ENCODE assay signal across 25 cellular contexts in genomic region chr7:103967401-103967800, GRCh38. TPM values are rescaled to one million over a fixed set of nuclear protein-coding genes. Genes with fewer than 3 reads are reported as not detected.
DNase-seq lines count a peak whose midpoint lies in the region; ATAC-seq, FAIRE-seq and TF ChIP-seq lines count a peak whose summit lies in the region.
"Had no signal": no experiment of that assay in that cellular context is flagged by ENCODE, and none has a peak within 500 bp of the region (broad histone marks: within the 10 kb centered on the region; RNA-seq: fewer than 3 reads in every experiment).

No MANE protein-coding gene starts in this region.

- H3K36me3 ChIP-seq in K562 (ENCODE audit: control insufficient read depth, insufficient read depth, low read length) (0 out of 3 replicates have a peak, but pooled peaks cover 6% of the 10 kb centered on the region), mammary epithelial cell (ENCODE audit: insufficient read depth, low read length) (no peaks in the 10 kb centered on the region), adrenal gland (replicated peaks in 1 of 2) (no peaks in the 10 kb centered on the region)
- H3K36me3 ChIP-seq: BLaER1 had no signal

- peaks cover 0 to 9% of the 10 kb centered on the region in 2 experiments; a peak in 3 of 5 replicates for H3K4me1 ChIP-seq in K562 (replicated peaks in 1 of 2; ENCODE audit: control insufficient read depth in 2 of 2, insufficient read depth in 2 of 2, low read length in 2 of 2)
- H3K4me1 ChIP-seq in mammary epithelial cell (ENCODE audit: insufficient read depth, low read length): no peaks in the 10 kb centered on the region
- H3K4me1 ChIP-seq in adrenal gland (replicated peaks in 1 of 2): no peaks in the 10 kb centered on the region
- H3K4me1 ChIP-seq: BLaER1 had no signal

- no peaks in the 10 kb centered on the region for H3K27me3 Mint-ChIP-seq in activated naive CD4-positive, alpha-beta T cell treated with anti-CD3 and anti-CD28 coated beads, Interleukin-2, amount 10 ng/mL, durations not matched to agents 7 days and 5 days
- H3K27me3 Mint-ChIP-seq in nephron progenitor cell (ENCODE audit: low read depth, poor library complexity): peaks cover 7% of the 10 kb centered on the region

- H3K36me3 Mint-ChIP-seq in activated naive CD4-positive, alpha-beta T cell treated with anti-CD3 and anti-CD28 coated beads, Interleukin-2, amount 10 ng/mL, durations not matched to agents 7 days and 5 days: no peaks in the 10 kb centered on the region
- no peaks in the 10 kb centered on the region for H3K36me3 Mint-ChIP-seq in nephron progenitor cell (ENCODE audit: low read depth)
- H3K36me3 Mint-ChIP-seq: CD4-positive, CD25-positive, alpha-beta regulatory T cell had no signal

- H3K4me2 ChIP-seq in K562 (ENCODE audit: insufficient read depth, low read length) (no peak overlapping the region), mammary epithelial cell (ENCODE audit: insufficient read depth, low read depth, low read length) (no peak overlapping the region)
- H3K4me2 ChIP-seq: BLaER1 had no signal

- no peaks in the 10 kb centered on the region for H3K27me3 ChIP-seq in K562 (ENCODE audit: control insufficient read depth in 2 of 2, insufficient read depth in 2 of 2, low read length in 2 of 2)
- no peaks in the 10 kb centered on the region for H3K27me3 ChIP-seq in mammary epithelial cell (ENCODE audit: insufficient read depth, low read length)
- no peaks in the 10 kb centered on the region for H3K27me3 ChIP-seq in adrenal gland
- H3K27me3 ChIP-seq: BLaER1 had no signal

- H4K20me1 ChIP-seq in K562 (replicated peaks; ENCODE audit: control insufficient read depth, insufficient read depth, low read length) (no peaks in the 10 kb centered on the region), mammary epithelial cell (ENCODE audit: insufficient read depth, low read length) (no peaks in the 10 kb centered on the region)
- H4K20me1 ChIP-seq: BLaER1 had no signal

- H2AFZ ChIP-seq in K562 (ENCODE audit: low read depth, low read length): no peak overlapping the region
- H2AFZ ChIP-seq in mammary epithelial cell (ENCODE audit: low read depth, low read length): no peak overlapping the region

- TF ChIP-seq POLR2A in K562 (conservative IDR thresholded peaks at IDR 0.05): no peak
- no peak for TF ChIP-seq POLR2A in adrenal gland (IDR thresholded peaks at IDR 0.05)

- no peak overlapping the region for H3K4me3 ChIP-seq in K562
- H3K4me3 ChIP-seq in mammary epithelial cell (replicated peaks in 1 of 3; ENCODE audit: insufficient read depth in 1 of 3, low read depth in 2 of 3, low read length in 3 of 3): no peak overlapping the region
- H3K4me3 ChIP-seq in adrenal gland: no peak overlapping the region
- H3K4me3 ChIP-seq: BLaER1 had no signal

- peak overlapping the region; percentile 15 for H3K27ac Mint-ChIP-seq in activated naive CD4-positive, alpha-beta T cell treated with anti-CD3 and anti-CD28 coated beads, Interleukin-2, amount 10 ng/mL, durations not matched to agents 7 days and 5 days
- peak overlapping the region; percentile 24 for H3K27ac Mint-ChIP-seq in nephron progenitor cell
- H3K27ac Mint-ChIP-seq: CD4-positive, CD25-positive, alpha-beta regulatory T cell had no signal

- CTCF ChIA-PET in activated naive CD4-positive, alpha-beta T cell treated with anti-CD3 and anti-CD28 coated beads, Interleukin-2, amount 10 ng/mL, durations not matched to agents 7 days and 5 days (lab: Charles Lee): no interaction called here
- CTCF ChIA-PET in K562 (lab: Yijun Ruan, JAX; ENCODE audit: low intra/inter-chr PET ratio) (no interaction called here), mammary epithelial cell (lab: Charles Lee; ENCODE audit: low non-redundant PET) (no interaction called here)

- H3K9ac ChIP-seq in K562 (ENCODE audit: insufficient read depth in 1 of 2, low read depth in 2 of 2, low read length in 2 of 2) (no peak overlapping the region), mammary epithelial cell (ENCODE audit: insufficient read depth, low read length) (no peak overlapping the region)
- H3K9ac ChIP-seq: BLaER1 had no signal

- H3K4me3 Mint-ChIP-seq in activated naive CD4-positive, alpha-beta T cell treated with anti-CD3 and anti-CD28 coated beads, Interleukin-2, amount 10 ng/mL, durations not matched to agents 7 days and 5 days: no peak overlapping the region
- H3K4me3 Mint-ChIP-seq in nephron progenitor cell: no peak overlapping the region
- H3K4me3 Mint-ChIP-seq: CD4-positive, CD25-positive, alpha-beta regulatory T cell had no signal

- no peaks in the 10 kb centered on the region for H3K9me3 ChIP-seq in K562 (replicated peaks; ENCODE audit: control insufficient read depth, insufficient read depth, low read depth, low read length)
- no peaks in the 10 kb centered on the region for H3K9me3 ChIP-seq in mammary epithelial cell (replicated peaks; ENCODE audit: insufficient read depth, low read length)
- no peaks in the 10 kb centered on the region for H3K9me3 ChIP-seq in adrenal gland (replicated peaks in 1 of 3)
- H3K9me3 ChIP-seq: BLaER1 had no signal

- H3K9me3 Mint-ChIP-seq in activated naive CD4-positive, alpha-beta T cell treated with anti-CD3 and anti-CD28 coated beads, Interleukin-2, amount 10 ng/mL, durations not matched to agents 7 days and 5 days: no peaks in the 10 kb centered on the region
- no peaks in the 10 kb centered on the region for H3K9me3 Mint-ChIP-seq in nephron progenitor cell

- TF ChIP-seq RAD21 in K562 (CRISPR knock-in tag; conservative IDR thresholded peaks at IDR 0.05 in 1 of 2, IDR thresholded peaks at IDR 0.05 in 1 of 2): no peak

- ATAC-seq in K562 (peak; percentile 33), HG03565 (IDR thresholded peaks at IDR 0.05; ENCODE audit: unreplicated experiment) (no peak)
- ATAC-seq: Panc1 had no signal

- POLR2A ChIA-PET in K562 (lab: Yijun Ruan, JAX): interaction anchor here (0.6 to 1.3 kb wide), 2 partner anchors 9 to 10 kb away, joined by 3 read pairs; no protein-coding TSS in a partner anchor

- in situ Hi-C loops in K562 (cut with MboI) (no loop called here), mammary epithelial cell (cut with MboI; ENCODE audit: low sequenced_read_pairs in 2 of 2) (no loop called here)

- no peaks in the 10 kb centered on the region for H3K4me1 Mint-ChIP-seq in activated naive CD4-positive, alpha-beta T cell treated with anti-CD3 and anti-CD28 coated beads, Interleukin-2, amount 10 ng/mL, durations not matched to agents 7 days and 5 days
- H3K4me1 Mint-ChIP-seq in nephron progenitor cell: no peaks in the 10 kb centered on the region
- H3K4me1 Mint-ChIP-seq: CD4-positive, CD25-positive, alpha-beta regulatory T cell had no signal

- H3K27ac ChIP-seq in K562 (ENCODE audit: extremely low read depth, low read depth, low read length): no peak overlapping the region
- H3K27ac ChIP-seq in mammary epithelial cell (ENCODE audit: insufficient read depth, low read depth, low read length): no peak overlapping the region
- no peak overlapping the region for H3K27ac ChIP-seq in adrenal gland
- H3K27ac ChIP-seq: BLaER1, RWPE1 had no signal

- intact Hi-C loops in K562 (cut with micrococcal nuclease): no loop called here
- intact Hi-C loops in mammary epithelial cell (cut with micrococcal nuclease): no loop called here
- intact Hi-C loops in adrenal gland (cut with DNase I): no loop called here

- H3K79me2 ChIP-seq in K562 (ENCODE audit: control insufficient read depth, insufficient read depth, low read length): no peaks in the 10 kb centered on the region; the same call in 2 of the 3 replicates
- no peaks in the 10 kb centered on the region for H3K79me2 ChIP-seq in mammary epithelial cell (ENCODE audit: insufficient read depth, low read length)

- FAIRE-seq in K562 (lab: Jason Lieb, UNC): no peak
- FAIRE-seq: GM18507, H54 had no signal

- no TSS peak for BruUV-seq in K562 (replicated peaks; lab: Mats Ljungman, UMichigan)
- BruUV-seq in mammary epithelial cell (replicated peaks; lab: Mats Ljungman, UMichigan): no TSS peak

- no peaks in the 10 kb centered on the region for H3K9me1 ChIP-seq in K562 (ENCODE audit: control insufficient read depth, insufficient read depth, low read length)

- no peak for DNase-seq in activated naive CD4-positive, alpha-beta T cell treated with anti-CD3 and anti-CD28 coated beads, Interleukin-2, amount 10 ng/mL, durations not matched to agents 7 days and 5 days
- no peak for DNase-seq in activated naive CD4-positive, alpha-beta T cell (lab: John Stamatoyannopoulos, UW)
- DNase-seq in NCI-H146 treated with DMSO at 0.1 percent for 48 hours (lab: John Stamatoyannopoulos, UW; ENCODE audit: unreplicated experiment) (peak; percentile 79), K562 (ENCODE audit: extremely low read depth in 1 of 4, low spot score in 3 of 4) (no peak), nephron progenitor cell (no peak), mammary epithelial cell (no peak), adrenal gland (no peak)
- DNase-seq: CD4-positive, CD25-positive, alpha-beta regulatory T cell; DMS53; Karpas-422; NCI-H1092 treated with DMSO at 0.1 percent for 48 hours; NCI-H1694; NCI-H2029 treated with DMSO at 0.1 percent for 48 hours; NCI-H2171; NCI-H226; NCI-H524 treated with DMSO at 0.1 percent for 48 hours; SHP77; T-helper 1 cell had no signal

- dilution Hi-C loops in mammary epithelial cell (cut with HindIII; ENCODE audit: low sequenced_read_pairs): no loop called here

- no peak for TF ChIP-seq CTCF in K562 (IDR thresholded peaks at IDR 0.05 in 2 of 3, conservative IDR thresholded peaks at IDR 0.05 in 1 of 3; ENCODE audit: insufficient read depth in 2 of 3, low read depth in 1 of 3, low read length in 3 of 3)
- TF ChIP-seq CTCF in nephron progenitor cell (IDR thresholded peaks at IDR 0.05): no peak
- no peak for TF ChIP-seq CTCF in mammary epithelial cell (conservative IDR thresholded peaks at IDR 0.05 in 1 of 2, IDR thresholded peaks at IDR 0.05 in 1 of 2; ENCODE audit: extremely low read depth in 1 of 2, insufficient read depth in 1 of 2, low read depth in 1 of 2, low read length in 2 of 2)
- no peak for TF ChIP-seq CTCF in adrenal gland (IDR thresholded peaks at IDR 0.05)

- TF ChIP-seq EP300 in K562 (IDR thresholded peaks at IDR 0.05; ENCODE audit: low read length): no peak

RNA-seq across cellular contexts. Expression of gene RELN, which starts 22.1 kb away (rescaled TPM):
- 72.2 and 98.2 TPM in 2 replicates for total RNA-seq in K562 (2011; cell fraction: chromatin; rRNA removed; ENCODE audit: low replicate concordance)
- 75.9 and 76.6 TPM in 2 replicates for total RNA-seq in K562 (2011; cell fraction: nucleolus; rRNA removed)
- 90.5 and 107 TPM in 2 replicates for total RNA-seq in K562 (2011; cell fraction: nucleoplasm; rRNA removed)
- total RNA-seq in K562 (2014; rRNA removed) (18.1 and 22.3 TPM in 2 replicates), K562 (2014; rRNA removed; fragmentation: Illumina TruSeq; extraction: Trizol) (21.5 and 22.2 TPM in 2 replicates), K562 (2015; rRNA removed; fragmentation: Illumina TruSeq; extraction: Trizol) (16.5 and 17.4 TPM in 2 replicates), K562 (2021) (25.1 and 25.9 TPM in 2 replicates), mammary epithelial cell (under 1 TPM; 0.02 to 0.50 TPM), adrenal gland (1 to 10 TPM in 7 of 8 donors, under 1 TPM in 1; 0.95 to 7.9 (median 2.8) TPM)
- polyA plus RNA-seq in K562 (2011; rRNA removed) (34.2 and 43.2 TPM in 2 replicates), K562 (2014; fragmentation: Illumina TruSeq; extraction: Trizol) (24.4 and 24.5 TPM in 2 replicates), K562 (2014; fragmentation: Nextera tagmentation; extraction: Ambion mirVana) (10 to 100 TPM; 12.9 to 15.3 TPM), K562 (2014; rRNA removed) (17.1 and 23.6 TPM in 2 replicates), mammary epithelial cell (0.05 TPM), adrenal gland (1 to 10 TPM in 2 of 3 donors, under 1 TPM in 1; 0.88 to 2.6 (median 2.0) TPM)
- polyA plus RNA-seq in K562 (2011; cell fraction: cytosol; rRNA removed): 34.8 and 41.8 TPM in 2 replicates
- polyA plus RNA-seq in K562 (2011; cell fraction: nucleus; rRNA removed): 36.2 TPM in 2 replicates
- 19.0 and 23.5 TPM in 2 replicates for polyA plus RNA-seq in K562 (2012)
- 162 and 229 TPM in 2 replicates for polyA minus RNA-seq in K562 (2011; rRNA and poly(A)+ RNA removed)
- 65.4 and 75.6 TPM in 2 replicates for polyA minus RNA-seq in K562 (2011; cell fraction: cytosol; rRNA and poly(A)+ RNA removed)
- polyA minus RNA-seq in K562 (2011; cell fraction: nucleus; rRNA and poly(A)+ RNA removed): 45.0 and 71.8 TPM in 2 replicates
- not detected for polyA minus RNA-seq in mammary epithelial cell
- total RNA-seq: CD4-positive, CD25-positive, alpha-beta regulatory T cell; OCI-LY7 had no signal
- polyA plus RNA-seq: CD4-positive, CD25-positive, alpha-beta regulatory T cell had no signal
